In genomic region chr9:71820516-71820915, GRCh38 we compare ENCODE assay signal across 24 cellular contexts. TPM values are rescaled to one million over a fixed set of nuclear protein-coding genes. Genes with fewer than 3 reads are reported as not detected.
A peak's percentile ranks its signal among the peaks of the same experiment; 100 is the strongest.
DNase-seq lines count a peak whose midpoint lies in the region; ATAC-seq and TF ChIP-seq lines count a peak whose summit lies in the region.
"Had no signal": no experiment of that assay in that cellular context is flagged by ENCODE, and none has a peak within 500 bp of the region (broad histone marks: within the 10 kb centered on the region; RNA-seq: fewer than 3 reads in every experiment).

No MANE protein-coding gene starts in this region.

- peaks cover 8% of the 10 kb centered on the region for H3K4me1 ChIP-seq in PC-3 (ENCODE audit: insufficient read depth, low read length)
- H3K4me1 ChIP-seq: SJSA1 had no signal

- no peaks in the 10 kb centered on the region; the same call in 1 of the 2 replicates for H3K36me3 ChIP-seq in PC-3 (ENCODE audit: low read depth, low read length)
- H3K36me3 ChIP-seq: BLaER1 treated with 17β-estradiol and CSF1 and Interleukin-3, amounts not matched to agents 10 nM and 100 nM; MG63; SJSA1 had no signal

- H3K4me3 Mint-ChIP-seq in stimulated activated effector memory CD8-positive, alpha-beta T cell treated with anti-CD3 and anti-CD28 coated beads, Interleukin-12 subunit alpha, Interleukin-12 subunit beta, amount 100 ng/mL, for 72 hours, result no peak overlapping the region
- H3K4me3 Mint-ChIP-seq: CD4-positive, alpha-beta T cell; GM23338; H9 had no signal

- no peak overlapping the region for H3K27ac ChIP-seq in PC-3 (ENCODE audit: low read length)
- H3K27ac ChIP-seq: BLaER1 treated with 17β-estradiol and CSF1 and Interleukin-3, amounts not matched to agents 10 nM and 100 nM; SJSA1 had no signal

- BruUV-seq in PC-3 (replicated peaks; lab: Mats Ljungman, UMichigan), result no TSS peak

- H3K4me2 ChIP-seq in PC-3 (ENCODE audit: low read length), result no peak overlapping the region
- H3K4me2 ChIP-seq: BLaER1 treated with 17β-estradiol and CSF1 and Interleukin-3, amounts not matched to agents 10 nM and 100 nM; GM23338 had no signal

- CTCF ChIA-PET in PC-3 (lab: Charles Lee), result no interaction called here

- POLR2A ChIA-PET in PC-3 (lab: Charles Lee; ENCODE audit: unreplicated experiment), result no interaction called here

- no peak for TF ChIP-seq CTCF in PC-3 (conservative IDR thresholded peaks at IDR 0.05; ENCODE audit: low read depth, low read length)

- no peaks in the 10 kb centered on the region for H3K27me3 ChIP-seq in PC-3 (ENCODE audit: low read length)
- H3K27me3 ChIP-seq: BLaER1 treated with 17β-estradiol and CSF1 and Interleukin-3, amounts not matched to agents 10 nM and 100 nM; MG63; SJSA1 had no signal

- no peaks in the 10 kb centered on the region for H3K9me2 ChIP-seq in PC-3 (replicated peaks; ENCODE audit: low read length)

- peaks cover 13% of the 10 kb centered on the region for H3K4me1 Mint-ChIP-seq in stimulated activated effector memory CD8-positive, alpha-beta T cell treated with anti-CD3 and anti-CD28 coated beads, Interleukin-12 subunit alpha, Interleukin-12 subunit beta, amount 100 ng/mL, for 72 hours

- H3K9me3 ChIP-seq in PC-3 (ENCODE audit: low read length), result no peaks in the 10 kb centered on the region
- H3K9me3 ChIP-seq: BLaER1 treated with 17β-estradiol and CSF1 and Interleukin-3, amounts not matched to agents 10 nM and 100 nM; MG63; SJSA1 had no signal

- H2AFZ ChIP-seq in PC-3 (ENCODE audit: low read length), result no peak overlapping the region
- H2AFZ ChIP-seq: GM23338 had no signal

- no peaks in the 10 kb centered on the region for H3F3A ChIP-seq in PC-3 (ENCODE audit: low read length, unreplicated experiment)

- DNase-seq in EH (ENCODE audit: low read depth) (peak; percentile 20), PC-3 (peak; percentile 23), fibroblast of gingiva (ENCODE audit: low read depth) (peak; percentile 74), HUDEP-2 (lab: John Stamatoyannopoulos, UW; ENCODE audit: unreplicated experiment in 76 of 76) (no peak), amniotic stem cell (lab: John Stamatoyannopoulos, UW) (no peak)
- no peak for DNase-seq in stimulated activated effector memory CD8-positive, alpha-beta T cell treated with anti-CD3 and anti-CD28 coated beads, Interleukin-12 subunit alpha, Interleukin-12 subunit beta, amount 100 ng/mL, for 72 hours (ENCODE audit: low spot score in 2 of 2)
- DNase-seq: CD4-positive, alpha-beta T cell; H9; KG1; MG63; NCI-H1105 treated with DMSO at 0.1 percent for 48 hours; NCI-H146; NCI-H1930; NCI-H2107; NCI-H524; NCI-H748 treated with DMSO at 0.1 percent for 48 hours; Right ventricle myocardium superior; RPMI8226 had no signal

- H3K4me3 ChIP-seq in PC-3 (ENCODE audit: low read length), result no peak overlapping the region
- H3K4me3 ChIP-seq: BLaER1 treated with 17β-estradiol and CSF1 and Interleukin-3, amounts not matched to agents 10 nM and 100 nM; GM12878; GM23338; MG63; SJSA1 had no signal

- H3K36me3 Mint-ChIP-seq in stimulated activated effector memory CD8-positive, alpha-beta T cell treated with anti-CD3 and anti-CD28 coated beads, Interleukin-12 subunit alpha, Interleukin-12 subunit beta, amount 100 ng/mL, for 72 hours, result no peaks in the 10 kb centered on the region

- H3K9me3 Mint-ChIP-seq in stimulated activated effector memory CD8-positive, alpha-beta T cell treated with anti-CD3 and anti-CD28 coated beads, Interleukin-12 subunit alpha, Interleukin-12 subunit beta, amount 100 ng/mL, for 72 hours, result no peaks in the 10 kb centered on the region
- H3K9me3 Mint-ChIP-seq: CD4-positive, alpha-beta T cell; H9 had no signal

- intact Hi-C loops in PC-3 (cut with micrococcal nuclease), result loop anchor here (2.0 kb wide), 1 partner anchor 90 kb away; the partner anchor contains the start of genes ABHD17B and C9orf85

- H3K79me2 ChIP-seq in PC-3 (ENCODE audit: low read length), result no peaks in the 10 kb centered on the region

- ATAC-seq in PC-3 (no peak), HG02885 (IDR thresholded peaks at IDR 0.05; ENCODE audit: poor library complexity, unreplicated experiment) (no peak), GM21381 (IDR thresholded peaks at IDR 0.05; ENCODE audit: unreplicated experiment) (no peak)
- no peak for ATAC-seq in stimulated activated effector memory CD8-positive, alpha-beta T cell treated with anti-CD3 and anti-CD28 coated beads, Interleukin-12 subunit alpha, Interleukin-12 subunit beta, amount 100 ng/mL, for 72 hours
- ATAC-seq: GM12878, GM23338 had no signal

- H3K27ac Mint-ChIP-seq in stimulated activated effector memory CD8-positive, alpha-beta T cell treated with anti-CD3 and anti-CD28 coated beads, Interleukin-12 subunit alpha, Interleukin-12 subunit beta, amount 100 ng/mL, for 72 hours, result peak overlapping the region; percentile 21
- H3K27ac Mint-ChIP-seq: CD4-positive, alpha-beta T cell; GM23338; H9 had no signal

- no peak overlapping the region for H3K9ac ChIP-seq in PC-3 (ENCODE audit: low read length)
- H3K9ac ChIP-seq: BLaER1 treated with 17β-estradiol and CSF1 and Interleukin-3, amounts not matched to agents 10 nM and 100 nM had no signal

- no peaks in the 10 kb centered on the region for H4K20me1 ChIP-seq in PC-3 (ENCODE audit: low read length)
- H4K20me1 ChIP-seq: BLaER1 treated with 17β-estradiol and CSF1 and Interleukin-3, amounts not matched to agents 10 nM and 100 nM had no signal

RNA-seq across cellular contexts. Expression of gene CEMIP2, which starts 52.2 kb away (rescaled TPM):
- total RNA-seq in PC-3 (2014; rRNA removed), result 10.1 and 16.0 TPM in 2 replicates

Comparison
In these comparisons a context has a peak if more than half of its experiments do, and no peak if none do; other contexts are left out.
1. DNase-seq: peak in EH (single experiment), PC-3 (single experiment) and fibroblast of gingiva (single experiment); none in stimulated activated effector memory CD8-positive, alpha-beta T cell treated with anti-CD3 and anti-CD28 coated beads, Interleukin-12 subunit alpha, Interleukin-12 subunit beta, amount 100 ng/mL, for 72 hours (0 of 2), HUDEP-2 (0 of 76) and amniotic stem cell (single experiment).